In genomic region chr13:75366380-75367280, GRCh38 we compare ENCODE assay signal across 11 cellular contexts.
DNase-seq lines count a peak whose midpoint lies in the region; ATAC-seq and TF ChIP-seq lines count a peak whose summit lies in the region.
"Had no signal": no experiment of that assay in that cellular context is flagged by ENCODE, and none has a peak within 500 bp of the region (broad histone marks: within the 10 kb centered on the region; RNA-seq: fewer than 3 reads in every experiment).

No MANE protein-coding gene starts in this region.

- H3K27ac Mint-ChIP-seq in WTC11 = peak overlapping the region; percentile 64; the same call in 1 of the 2 replicates
- no peak overlapping the region for H3K27ac Mint-ChIP-seq in T-cell

- H3K4me1 ChIP-seq in foreskin keratinocyte = peaks cover 44% of the 10 kb centered on the region
- H3K4me1 ChIP-seq in esophagus squamous epithelium = peaks cover 0 to 54% (median 24%) of the 10 kb centered on the region in 3 donors
- H3K4me1 ChIP-seq in vagina = peaks cover 10% of the 10 kb centered on the region

- no peak overlapping the region for H3K4me3 Mint-ChIP-seq in WTC11
- no peak overlapping the region for H3K4me3 Mint-ChIP-seq in T-cell

- TF ChIP-seq POLR2A in esophagus squamous epithelium (IDR thresholded peaks at IDR 0.05) = no peak
- TF ChIP-seq POLR2A in vagina (IDR thresholded peaks at IDR 0.05) = no peak

- DNase-seq in ACHN = peak; percentile 33
- DNase-seq in GM12865 (ENCODE audit: low read depth) = no peak
- DNase-seq in WTC11 (ENCODE audit: low spot score) = no peak
- DNase-seq in foreskin keratinocyte = no peak
- DNase-seq in esophagus squamous epithelium (lab: John Stamatoyannopoulos, UW) = no peak
- no peak for DNase-seq in vagina (ENCODE audit: extremely low spot score in 2 of 2)
- no peak for DNase-seq in T-cell
- no peak for DNase-seq in DMS53 treated with DMSO at 0.1 percent for 48 hours (lab: John Stamatoyannopoulos, UW; ENCODE audit: unreplicated experiment)
- DNase-seq: Calu3; NCI-H187 treated with DMSO at 0.1 percent for 48 hours; stimulated activated CD4-positive, alpha-beta T cell treated with anti-CD3 and anti-CD28 coated beads, Interleukin-2, amount 100 ng/mL, for 24 hours had no signal

- H3K27me3 ChIP-seq in foreskin keratinocyte (no peaks in the 10 kb centered on the region), esophagus squamous epithelium (no peaks in the 10 kb centered on the region), vagina (no peaks in the 10 kb centered on the region)

- CTCF ChIA-PET in WTC11 (lab: Charles Lee) = interaction anchor here (0.7 to 4.2 kb wide), 4 partner anchors 9 to 116 kb away, joined by 3 to 19 read pairs (median 6); partner anchors contain the start of gene TBC1D4
- CTCF ChIA-PET in T-cell (lab: Charles Lee) = interaction anchor here in 1 of 2 donors (1.3 to 4.1 kb wide), 2 partner anchors 10 to 40 kb away, joined by 3 to 18 read pairs; no protein-coding TSS in a partner anchor

- H3K27me3 Mint-ChIP-seq in WTC11 (ENCODE audit: low read depth) = no peaks in the 10 kb centered on the region
- peaks cover 0 to 6% of the 10 kb centered on the region in 2 donors for H3K27me3 Mint-ChIP-seq in T-cell

- TF ChIP-seq CTCF in GM12865 (IDR thresholded peaks at IDR 0.05; ENCODE audit: insufficient read depth, low read depth, low read length, missing control alignments) (peak; percentile 1), WTC11 (IDR thresholded peaks at IDR 0.05) (no peak), foreskin keratinocyte (conservative IDR thresholded peaks at IDR 0.05) (peak; percentile 16), esophagus squamous epithelium (IDR thresholded peaks at IDR 0.05) (no peak), vagina (IDR thresholded peaks at IDR 0.05) (no peak)

- H3K4me3 ChIP-seq in GM12865 (ENCODE audit: low read depth, low read length) = peak overlapping the region; percentile 44; the same call in 1 of the 2 replicates
- no peak overlapping the region for H3K4me3 ChIP-seq in esophagus squamous epithelium
- H3K4me3 ChIP-seq in vagina = no peak overlapping the region

- intact Hi-C loops in esophagus squamous epithelium (cut with DNase I) (loop anchor here (10.0 kb wide), 1 partner anchor 178 kb away; the partner anchor contains the start of gene UCHL3), vagina (cut with DNase I) (no loop called here)

- POLR2A ChIA-PET in WTC11 (lab: Charles Lee) (no interaction called here), T-cell (lab: Charles Lee) (interaction anchor here (0.7 to 0.8 kb wide), 4 partner anchors 15 to 1500 kb away, joined by 3 to 4 read pairs (median 3); no protein-coding TSS in a partner anchor)

- peaks cover 0 to 6% (median 0%) of the 10 kb centered on the region in 3 donors for H3K36me3 ChIP-seq in esophagus squamous epithelium
- H3K36me3 ChIP-seq in vagina = no peaks in the 10 kb centered on the region

- H3K4me1 Mint-ChIP-seq in WTC11 = peaks cover 26% of the 10 kb centered on the region
- peaks cover 6 to 10% (median 8%) of the 10 kb centered on the region in 3 donors for H3K4me1 Mint-ChIP-seq in T-cell

- in situ Hi-C loops in ACHN (cut with HindIII; ENCODE audit: low pct_ligation_motif_present, low pct_unique_long_range_greater_than_20kb, low sequenced_read_pairs) = no loop called here

- H3K36me3 Mint-ChIP-seq in WTC11 = no peaks in the 10 kb centered on the region
- no peaks in the 10 kb centered on the region for H3K36me3 Mint-ChIP-seq in T-cell

- peak overlapping the region; percentile 67 for H3K27ac ChIP-seq in foreskin keratinocyte
- no peak overlapping the region for H3K27ac ChIP-seq in esophagus squamous epithelium
- no peak overlapping the region for H3K27ac ChIP-seq in vagina

- H3K9me3 ChIP-seq in esophagus squamous epithelium (no peaks in the 10 kb centered on the region), vagina (no peaks in the 10 kb centered on the region)

- H3K9me3 Mint-ChIP-seq in WTC11 = no peaks in the 10 kb centered on the region
- no peaks in the 10 kb centered on the region for H3K9me3 Mint-ChIP-seq in T-cell

- no peak for ATAC-seq in WTC11
- no peak for ATAC-seq in foreskin keratinocyte
- ATAC-seq in T-cell (replicated peaks in 1 of 4) = no peak

- 55 to 80% methylated on average over 3 of the region's 3 CpGs for WGBS in esophagus squamous epithelium, 2 donors

TF ChIP-seq in WTC11, 78 proteins besides CTCF, POLR2A, EP300 and RAD21:
- no peak for TF ChIP-seq ELF4 (CRISPR knock-in tag; IDR thresholded peaks at IDR 0.05; ENCODE audit: low read depth)
- TF ChIP-seq TCF7 (CRISPR knock-in tag; IDR thresholded peaks at IDR 0.05; ENCODE audit: low read depth) = no peak
- TF ChIP-seq ZNF138 (CRISPR knock-in tag; conservative IDR thresholded peaks at IDR 0.05) = no peak
- TF ChIP-seq JUN (CRISPR knock-in tag; IDR thresholded peaks at IDR 0.05) = no peak
- TF ChIP-seq ZNF281 (CRISPR knock-in tag; IDR thresholded peaks at IDR 0.05) = no peak
- no peak for TF ChIP-seq E2F1 (CRISPR knock-in tag; IDR thresholded peaks at IDR 0.05)

Comparison
In these comparisons a context has a peak if more than half of its experiments do, and no peak if none do; other contexts are left out.
1. CTCF ChIP-seq: peak in GM12865 (single experiment) and foreskin keratinocyte (single experiment); none in WTC11 (single experiment), esophagus squamous epithelium (0 of 6) and vagina (0 of 3).